13 cellular contexts compared by ENCODE assay signal in genomic region chr2:180959787-180960186, GRCh38.
"Had no signal": no experiment of that assay in that cellular context is flagged by ENCODE, and none has a peak within 500 bp of the region (broad histone marks: within the 10 kb centered on the region; RNA-seq: fewer than 3 reads in every experiment).

No MANE protein-coding gene starts in this region.

- ATAC-seq: effector memory CD8-positive, alpha-beta T cell; gastrocnemius medialis; left lung; lower lobe of right lung; natural killer cell had no signal

- DNase-seq: effector memory CD8-positive, alpha-beta T cell; gastrocnemius medialis; islet precursor cell; left lung; lower lobe of right lung; natural killer cell; posterior cingulate gyrus; sigmoid colon; stimulated activated CD4-positive, alpha-beta T cell treated with anti-CD3 and anti-CD28 coated beads, Interleukin-2, amount 100 ng/mL, for 24 hours; stimulated activated naive CD4-positive, alpha-beta T cell; stomach; substantia nigra; transverse colon had no signal
